39 cellular contexts compared by ENCODE assay signal in genomic region chr11:56748597-56748996, GRCh38. TPM values are rescaled to one million over a fixed set of nuclear protein-coding genes. Genes with fewer than 3 reads are reported as not detected.
"Had no signal": no experiment of that assay in that cellular context is flagged by ENCODE, and none has a peak within 500 bp of the region (broad histone marks: within the 10 kb centered on the region; RNA-seq: fewer than 3 reads in every experiment).

Gene OR9G4, minus strand, starts transcription at chr11:56748697. Its CDS starts 4,931 bp downstream, at chr11:56743766.

- H3K27ac ChIP-seq: adrenal gland, ascending aorta, body of pancreas, brain microvascular endothelial cell, breast epithelium, cardiac muscle cell had no signal

- H3K4me1 ChIP-seq: adrenal gland, ascending aorta, body of pancreas, breast epithelium had no signal

- ATAC-seq: activated naive CD4-positive, alpha-beta T cell treated with anti-CD3 and anti-CD28 coated beads, Interleukin-2, amount 50 U/mL, for 72 hours; activated naive CD8-positive, alpha-beta T cell treated with anti-CD3 and anti-CD28 coated beads, Interleukin-2, amount 50 U/mL, for 24 hours; activated T-cell treated with anti-CD3 and anti-CD28 coated beads, Interleukin-2, amount 50 U/mL, for 4 hours; activated T-cell treated with anti-CD3 and anti-CD28 coated beads, Interleukin-2, amount 50 U/mL, for 72 hours; activated T-helper 17 cell treated with anti-CD3 and anti-CD28 coated beads, Interleukin-2, amount 50 U/mL, for 72 hours; body of pancreas had no signal

- H3K9me3 ChIP-seq: adrenal gland, ascending aorta, body of pancreas, breast epithelium had no signal

- H3K27me3 ChIP-seq: adrenal gland, ascending aorta, body of pancreas, brain microvascular endothelial cell, breast epithelium, cardiac muscle cell had no signal

- FAIRE-seq: astrocyte, bronchial epithelial cell had no signal

- DNase-seq: activated effector memory CD4-positive, alpha-beta T cell treated with anti-CD3 and anti-CD28 coated beads, Interleukin-2, amount 50 U/mL, for 16 hours; activated effector memory CD4-positive, alpha-beta T cell treated with Interleukin-2 at 50 U/mL for 16 hours; activated gamma-delta T cell; activated gamma-delta T cell treated with Interleukin-2 at 50 U/mL for 16 hours; activated naive CD4-positive, alpha-beta T cell; activated naive CD4-positive, alpha-beta T cell treated with anti-CD3 and anti-CD28 coated beads for 36 hours; activated naive CD4-positive, alpha-beta T cell treated with anti-CD3 and anti-CD28 coated beads, Interleukin-2, amount 10 ng/mL, durations not matched to agents 7 days and 5 days; activated naive CD4-positive, alpha-beta T cell treated with anti-CD3 and anti-CD28 coated beads, Interleukin-2, amount 50 U/mL, for 16 hours; activated naive CD4-positive, alpha-beta T cell treated with Interleukin-2 at 50 U/mL for 16 hours; activated naive CD8-positive, alpha-beta T cell treated with anti-CD3 and anti-CD28 coated beads for 36 hours; activated naive CD8-positive, alpha-beta T cell treated with anti-CD3 and anti-CD28 coated beads, Interleukin-2, amount 10 ng/mL, durations not matched to agents 7 days and 5 days; activated naive CD8-positive, alpha-beta T cell treated with anti-CD3 and anti-CD28 coated beads, Interleukin-2, amount 50 U/mL, for 24 hours; activated T-cell treated with anti-CD3 and anti-CD28 coated beads, Interleukin-2, amount 50 U/mL, for 24 hours; activated T-cell treated with anti-CD3 and anti-CD28 coated beads, Interleukin-2, amount 50 U/mL, for 4 hours; activated T-cell treated with anti-CD3 and anti-CD28 coated beads, Interleukin-2, amount 50 U/mL, for 48 hours; activated T-cell treated with anti-CD3 and anti-CD28 coated beads, Interleukin-2, amount 50 U/mL, for 72 hours; adrenal gland; amniotic stem cell; amygdala; anterior cingulate cortex; aorta; body of pancreas; brain microvascular endothelial cell; caudate nucleus; central memory CD4-positive, alpha-beta T cell; cerebellar nuclear complex had no signal

- H3K4me3 ChIP-seq: adrenal gland, ascending aorta, body of pancreas, breast epithelium, cardiac muscle cell had no signal

- H3K36me3 ChIP-seq: adrenal gland, ascending aorta, brain microvascular endothelial cell, breast epithelium, cardiac muscle cell had no signal

RNA-seq across cellular contexts. Expression of gene OR9G4, which starts in this region (rescaled TPM):
- total RNA-seq: activated naive CD4-positive, alpha-beta T cell treated with anti-CD3 and anti-CD28 coated beads for 36 hours; activated naive CD4-positive, alpha-beta T cell treated with anti-CD3 and anti-CD28 coated beads, Interleukin-2, amount 50 U/mL, for 72 hours; activated naive CD8-positive, alpha-beta T cell treated with anti-CD3 and anti-CD28 coated beads for 36 hours; activated naive CD8-positive, alpha-beta T cell treated with anti-CD3 and anti-CD28 coated beads, Interleukin-2, amount 10 ng/mL, durations not matched to agents 7 days and 5 days; activated T-cell treated with anti-CD3 and anti-CD28 coated beads, Interleukin-2, amount 50 U/mL, for 4 hours; activated T-cell treated with anti-CD3 and anti-CD28 coated beads, Interleukin-2, amount 50 U/mL, for 72 hours; activated T-helper 1 cell treated with anti-CD3 and anti-CD28 coated beads, Interleukin-12 subunit alpha, Interleukin-12 subunit beta, Interleukin-2, Interleukin-4 antibody, amounts not matched to agents 30 ng/mL and 10 ng/mL and 1 ng/mL, durations not matched to agents 14 hours and 24 hours and 36 hours; activated T-helper 17 cell treated with anti-CD3 and anti-CD28 coated beads, Interleukin-2, amount 50 U/mL, for 72 hours; activated T-helper 2 cell treated with anti-CD3 and anti-CD28 coated beads, Interferon-gamma antibody, Interleukin-2, Interleukin-4, amounts not matched to agents 10 μg/mL and 5 μg/mL and 100 μg/mL, durations not matched to agents 14 hours and 24 hours and 36 hours; adrenal gland; aorta; ascending aorta; astrocyte; body of pancreas; breast epithelium; bronchial epithelial cell; cardiac muscle cell; cardiac septum; cerebellum; chondrocyte had no signal
- polyA plus RNA-seq: adipose tissue, adrenal gland, aorta, cardiac muscle cell had no signal
